8 cellular contexts compared by ENCODE assay signal in genomic region chr11:63837719-63838118, GRCh38. TPM values are rescaled to one million over a fixed set of nuclear protein-coding genes. Genes with fewer than 3 reads are reported as not detected.
DNase-seq lines count a peak whose midpoint lies in the region; ATAC-seq and TF ChIP-seq lines count a peak whose summit lies in the region.

No MANE protein-coding gene starts in this region.

- H3K9me3 Mint-ChIP-seq in activated CD4-positive, alpha-beta T cell treated with anti-CD3 and anti-CD28 coated beads, Interleukin-2, amount 10 ng/mL, durations not matched to agents 7 days and 5 days: no peaks in the 10 kb centered on the region
- H3K9me3 Mint-ChIP-seq in activated B cell treated with CpG ODN at 0.5 μM for 24 hours: no peaks in the 10 kb centered on the region

- H3K36me3 ChIP-seq in left lung (peaks cover 0 to 14% of the 10 kb centered on the region in 2 donors), thymus (ENCODE audit: control insufficient read depth, insufficient read depth) (no peaks in the 10 kb centered on the region)

- H3K36me3 Mint-ChIP-seq in activated CD4-positive, alpha-beta T cell treated with anti-CD3 and anti-CD28 coated beads, Interleukin-2, amount 10 ng/mL, durations not matched to agents 7 days and 5 days (ENCODE audit: low read depth): peaks cover 23% of the 10 kb centered on the region
- peaks cover 25% of the 10 kb centered on the region for H3K36me3 Mint-ChIP-seq in activated B cell treated with CpG ODN at 0.5 μM for 24 hours (ENCODE audit: low read depth)

- no peaks in the 10 kb centered on the region for H3K27me3 ChIP-seq in left lung
- H3K27me3 ChIP-seq in thymus (ENCODE audit: control insufficient read depth, insufficient read depth): no peaks in the 10 kb centered on the region

- H3K27ac Mint-ChIP-seq in activated CD4-positive, alpha-beta T cell treated with anti-CD3 and anti-CD28 coated beads, Interleukin-2, amount 10 ng/mL, durations not matched to agents 7 days and 5 days: peak overlapping the region; percentile 92
- H3K27ac Mint-ChIP-seq in activated B cell treated with CpG ODN at 0.5 μM for 24 hours: peak overlapping the region; percentile 83

- ATAC-seq in activated B cell treated with CpG ODN at 0.5 μM for 24 hours (ENCODE audit: low read depth) (no peak), left lung (peak; percentile 39)

- 48% methylated on average over 5 of the region's 5 CpGs for WGBS in thymus

- CTCF ChIA-PET in activated CD4-positive, alpha-beta T cell treated with anti-CD3 and anti-CD28 coated beads, Interleukin-2, amount 10 ng/mL, durations not matched to agents 7 days and 5 days (lab: Charles Lee): interaction anchor here (0.6 to 4.1 kb wide), 26 partner anchors 8 to 360 kb away, joined by 3 to 29 read pairs (median 4); partner anchors contain the start of genes NAA40 and SPINDOC
- CTCF ChIA-PET in activated B cell treated with CpG ODN at 0.5 μM for 24 hours (lab: Charles Lee): interaction anchor here (0.8 to 5.6 kb wide), 19 partner anchors 15 to 464 kb away, joined by 3 to 130 read pairs (median 7); partner anchors contain the start of genes ATL3 and ZFTA

- H3K4me3 ChIP-seq in left lung (peak overlapping the region in 1 of 2 donors; percentile 90), thymus (ENCODE audit: low read length) (no peak overlapping the region)

- no peak for DNase-seq in activated CD4-positive, alpha-beta T cell treated with anti-CD3 and anti-CD28 coated beads, Interleukin-2, amount 10 ng/mL, durations not matched to agents 7 days and 5 days
- no peak for DNase-seq in activated CD4-positive, alpha-beta T cell treated with anti-CD3 and anti-CD28 coated beads for 1 hour
- DNase-seq in activated B cell treated with CpG ODN at 0.5 μM for 24 hours (no peak), left lung (peak; percentile 47 to 57), ureter (ENCODE audit: low spot score) (no peak), GM20000 (ENCODE audit: low spot score) (no peak), NCI-H1048 (lab: John Stamatoyannopoulos, UW) (no peak)

- peak overlapping the region; percentile 85 to 97 for H3K27ac ChIP-seq in left lung
- peak overlapping the region; percentile 36 for H3K27ac ChIP-seq in thymus (ENCODE audit: low read depth)

- TF ChIP-seq CTCF in activated B cell treated with CpG ODN at 0.5 μM for 24 hours (IDR thresholded peaks at IDR 0.05): no peak
- no peak for TF ChIP-seq CTCF in left lung (IDR thresholded peaks at IDR 0.05)
- TF ChIP-seq CTCF in GM20000 (IDR thresholded peaks at IDR 0.05; ENCODE audit: extremely low read depth, missing control alignments): no peak

- peaks cover 47% of the 10 kb centered on the region for H3K4me1 Mint-ChIP-seq in activated CD4-positive, alpha-beta T cell treated with anti-CD3 and anti-CD28 coated beads, Interleukin-2, amount 10 ng/mL, durations not matched to agents 7 days and 5 days
- H3K4me1 Mint-ChIP-seq in activated B cell treated with CpG ODN at 0.5 μM for 24 hours: peaks cover 52% of the 10 kb centered on the region

- H3K27me3 Mint-ChIP-seq in activated CD4-positive, alpha-beta T cell treated with anti-CD3 and anti-CD28 coated beads, Interleukin-2, amount 10 ng/mL, durations not matched to agents 7 days and 5 days: no peaks in the 10 kb centered on the region
- no peaks in the 10 kb centered on the region for H3K27me3 Mint-ChIP-seq in activated B cell treated with CpG ODN at 0.5 μM for 24 hours

- H3K9me3 ChIP-seq in left lung (no peaks in the 10 kb centered on the region), thymus (ENCODE audit: control insufficient read depth) (no peaks in the 10 kb centered on the region)

- peak overlapping the region; percentile 82 for H3K4me3 Mint-ChIP-seq in activated CD4-positive, alpha-beta T cell treated with anti-CD3 and anti-CD28 coated beads, Interleukin-2, amount 10 ng/mL, durations not matched to agents 7 days and 5 days
- peak overlapping the region; percentile 89 for H3K4me3 Mint-ChIP-seq in activated B cell treated with CpG ODN at 0.5 μM for 24 hours

- intact Hi-C loops in activated B cell treated with CpG ODN at 0.5 μM for 24 hours (cut with micrococcal nuclease): loop anchor here (1.0 to 5.0 kb wide), 13 partner anchors 25 to 467 kb away; partner anchors contain the start of genes ATL3, COX8A, ESRRA and OTUB1
- intact Hi-C loops in left lung (cut with DNase I): loop anchor here (5.0 to 10.0 kb wide), 3 partner anchors 105 to 317 kb away; no protein-coding TSS in a partner anchor

- POLR2A ChIA-PET in activated CD4-positive, alpha-beta T cell treated with anti-CD3 and anti-CD28 coated beads, Interleukin-2, amount 10 ng/mL, durations not matched to agents 7 days and 5 days (lab: Charles Lee): interaction anchor here (1.0 kb wide), 1 partner anchor 108 kb away, joined by 3 read pairs; no protein-coding TSS in a partner anchor
- POLR2A ChIA-PET in activated B cell treated with CpG ODN at 0.5 μM for 24 hours (lab: Charles Lee): interaction anchor here (1.5 to 3.1 kb wide), 8 partner anchors 24 to 329 kb away, joined by 5 to 21 read pairs (median 8); partner anchors contain the start of genes COX8A, MACROD1 and ZFTA

- H3K4me1 ChIP-seq in left lung (peaks cover 36 to 43% of the 10 kb centered on the region in 2 donors), thymus (ENCODE audit: control insufficient read depth, insufficient read depth, low read length) (peaks cover 24% of the 10 kb centered on the region)

RNA-seq across cellular contexts. Expression of gene MARK2, which starts 1.2 kb away (rescaled TPM):
- total RNA-seq in activated CD4-positive, alpha-beta T cell treated with anti-CD3 and anti-CD28 coated beads, Interleukin-2, amount 10 ng/mL, durations not matched to agents 7 days and 5 days: 10 to 100 TPM; 68.3 to 69.2 TPM
- total RNA-seq in activated B cell treated with CpG ODN at 0.5 μM for 24 hours (39.2 and 41.5 TPM in 2 replicates), left lung (10 to 100 TPM; 38.9 to 45.5 TPM), ureter (61.5 TPM)
- 17.5 TPM for polyA plus RNA-seq in thymus

RNA-seq across cellular contexts. Expression of gene SPINDOC, which starts 24.5 kb away (rescaled TPM):
- 10 to 100 TPM; 38.4 to 40.7 TPM for total RNA-seq in activated CD4-positive, alpha-beta T cell treated with anti-CD3 and anti-CD28 coated beads, Interleukin-2, amount 10 ng/mL, durations not matched to agents 7 days and 5 days
- total RNA-seq in activated B cell treated with CpG ODN at 0.5 μM for 24 hours (18.7 and 20.8 TPM in 2 replicates), left lung (10 to 100 TPM; 20.3 to 21.7 TPM), ureter (13.0 TPM)
- polyA plus RNA-seq in thymus: 11.7 TPM

Comparison
In these comparisons a context has a peak if more than half of its experiments do, and no peak if none do; other contexts are left out.
1. DNase-seq: peak in left lung (2 of 2); none in activated CD4-positive, alpha-beta T cell treated with anti-CD3 and anti-CD28 coated beads, Interleukin-2, amount 10 ng/mL, durations not matched to agents 7 days and 5 days (single experiment), activated CD4-positive, alpha-beta T cell treated with anti-CD3 and anti-CD28 coated beads for 1 hour (single experiment), activated B cell treated with CpG ODN at 0.5 μM for 24 hours (single experiment), ureter (single experiment), GM20000 (single experiment) and NCI-H1048 (single experiment).